ENCODE assay signal across 21 cellular contexts in genomic region chr9:129868033-129868395, GRCh38. TPM values are rescaled to one million over a fixed set of nuclear protein-coding genes. Genes with fewer than 3 reads are reported as not detected.
DNase-seq lines count a peak whose midpoint lies in the region; ATAC-seq and TF ChIP-seq lines count a peak whose summit lies in the region.
"Had no signal": no experiment of that assay in that cellular context is flagged by ENCODE, and none has a peak within 500 bp of the region (broad histone marks: within the 10 kb centered on the region; RNA-seq: fewer than 3 reads in every experiment).

No MANE protein-coding gene starts in this region.

- CTCF ChIA-PET in activated CD8-positive, alpha-beta T cell treated with anti-CD3 and anti-CD28 coated beads, Interleukin-2, amount 10 ng/mL, durations not matched to agents 7 days and 5 days (lab: Charles Lee), result interaction anchor here (0.7 to 3.3 kb wide), 3 partner anchors 17 to 32 kb away, joined by 3 to 13 read pairs (median 4); no protein-coding TSS in a partner anchor

- DNase-seq in T-helper 2 cell treated with Interferon-gamma antibody and Interleukin-4, amounts not matched to agents 5 μg/mL and 100 μg/mL, for 36 hours (ENCODE audit: low spot score), result no peak
- DNase-seq in T-helper 2 cell (no peak), immature natural killer cell (no peak), RPMI8226 (no peak), breast epithelium (ENCODE audit: low spot score in 2 of 2) (no peak)
- no peak for DNase-seq in CD4-positive, CD25-positive, alpha-beta regulatory T cell
- no peak for DNase-seq in activated CD8-positive, alpha-beta T cell treated with anti-CD3 and anti-CD28 coated beads, Interleukin-2, amount 10 ng/mL, durations not matched to agents 7 days and 5 days
- DNase-seq: 8988T; activated CD4-positive, alpha-beta T cell treated with anti-CD3 and anti-CD28 coated beads for 4 hours; activated T-cell treated with anti-CD3 and anti-CD28 coated beads for 4 hours; adrenal gland; AML-193; lower lobe of right lung; NCI-H1092; NCI-H187 treated with DMSO at 0.1 percent for 48 hours; NCI-H748 treated with DMSO at 0.1 percent for 48 hours had no signal

- peak overlapping the region; percentile 93 for H3K27ac Mint-ChIP-seq in T-helper 2 cell treated with Interferon-gamma antibody and Interleukin-4, amounts not matched to agents 5 μg/mL and 100 μg/mL, for 36 hours
- peak overlapping the region; percentile 85 to 96 (median 95) for H3K27ac Mint-ChIP-seq in CD4-positive, CD25-positive, alpha-beta regulatory T cell
- H3K27ac Mint-ChIP-seq in activated CD8-positive, alpha-beta T cell treated with anti-CD3 and anti-CD28 coated beads, Interleukin-2, amount 10 ng/mL, durations not matched to agents 7 days and 5 days, result peak overlapping the region; percentile 92
- peak overlapping the region; percentile 83 to 94 (median 90) for H3K27ac Mint-ChIP-seq in immature natural killer cell

- peak overlapping the region; percentile 59 for H3K4me3 Mint-ChIP-seq in T-helper 2 cell treated with Interferon-gamma antibody and Interleukin-4, amounts not matched to agents 5 μg/mL and 100 μg/mL, for 36 hours
- peak overlapping the region in 2 of 4 donors; percentile 38 to 63 for H3K4me3 Mint-ChIP-seq in CD4-positive, CD25-positive, alpha-beta regulatory T cell
- H3K4me3 Mint-ChIP-seq in activated CD8-positive, alpha-beta T cell treated with anti-CD3 and anti-CD28 coated beads, Interleukin-2, amount 10 ng/mL, durations not matched to agents 7 days and 5 days, result no peak overlapping the region
- peak overlapping the region; percentile 21 to 72 (median 35) for H3K4me3 Mint-ChIP-seq in immature natural killer cell
- H3K4me3 Mint-ChIP-seq: GM23338; stimulated activated memory B cell treated with anti-CD40 and anti-IgM and Interleukin-4, amounts not matched to agents 10 μg/mL and 1 μg/mL and 100 μg/mL, for 72 hours had no signal

- no peaks in the 10 kb centered on the region for H3K27me3 Mint-ChIP-seq in T-helper 2 cell treated with Interferon-gamma antibody and Interleukin-4, amounts not matched to agents 5 μg/mL and 100 μg/mL, for 36 hours (ENCODE audit: low read depth)
- H3K27me3 Mint-ChIP-seq in CD4-positive, CD25-positive, alpha-beta regulatory T cell, result no peaks in the 10 kb centered on the region
- no peaks in the 10 kb centered on the region for H3K27me3 Mint-ChIP-seq in activated CD8-positive, alpha-beta T cell treated with anti-CD3 and anti-CD28 coated beads, Interleukin-2, amount 10 ng/mL, durations not matched to agents 7 days and 5 days (ENCODE audit: low read depth)
- H3K27me3 Mint-ChIP-seq in immature natural killer cell (ENCODE audit: low read depth in 3 of 3), result peaks cover under 1 to 9% (median 8%) of the 10 kb centered on the region in 3 donors
- H3K27me3 Mint-ChIP-seq: stimulated activated memory B cell treated with anti-CD40 and anti-IgM and Interleukin-4, amounts not matched to agents 10 μg/mL and 1 μg/mL and 100 μg/mL, for 72 hours had no signal

- H3K4me1 Mint-ChIP-seq in T-helper 2 cell treated with Interferon-gamma antibody and Interleukin-4, amounts not matched to agents 5 μg/mL and 100 μg/mL, for 36 hours (ENCODE audit: low read depth), result peaks cover 68% of the 10 kb centered on the region
- peaks cover 21 to 92% (median 57%) of the 10 kb centered on the region in 4 donors for H3K4me1 Mint-ChIP-seq in CD4-positive, CD25-positive, alpha-beta regulatory T cell
- H3K4me1 Mint-ChIP-seq in activated CD8-positive, alpha-beta T cell treated with anti-CD3 and anti-CD28 coated beads, Interleukin-2, amount 10 ng/mL, durations not matched to agents 7 days and 5 days (ENCODE audit: low read depth), result peaks cover 88% of the 10 kb centered on the region
- peaks cover 69 to 82% of the 10 kb centered on the region in 2 donors for H3K4me1 Mint-ChIP-seq in immature natural killer cell
- H3K4me1 Mint-ChIP-seq: GM23338 had no signal

- ATAC-seq in CD4-positive, CD25-positive, alpha-beta regulatory T cell (ENCODE audit: low read depth in 2 of 2), result no peak
- ATAC-seq in activated CD8-positive, alpha-beta T cell treated with anti-CD3 and anti-CD28 coated beads, Interleukin-2, amount 10 ng/mL, durations not matched to agents 7 days and 5 days, result no peak
- ATAC-seq in GM21737 (IDR thresholded peaks at IDR 0.05; ENCODE audit: unreplicated experiment), result no peak
- ATAC-seq: stimulated activated memory B cell treated with anti-CD40 and anti-IgM and Interleukin-4, amounts not matched to agents 10 μg/mL and 1 μg/mL and 100 μg/mL, for 72 hours had no signal

- H3K9me3 ChIP-seq in CD4-positive, CD25-positive, alpha-beta regulatory T cell (ENCODE audit: control insufficient read depth in 2 of 2, low read length in 2 of 2), result no peaks in the 10 kb centered on the region
- no peaks in the 10 kb centered on the region for H3K9me3 ChIP-seq in breast epithelium
- H3K9me3 ChIP-seq: adrenal gland, lower lobe of right lung had no signal

- no peak overlapping the region for H3K4me3 ChIP-seq in CD4-positive, CD25-positive, alpha-beta regulatory T cell (ENCODE audit: low read depth, low read length)
- no peak overlapping the region for H3K4me3 ChIP-seq in breast epithelium
- H3K4me3 ChIP-seq: adrenal gland, coronary artery, GM23338, lower lobe of right lung, skin epidermis had no signal

- TF ChIP-seq CTCF in breast epithelium (IDR thresholded peaks at IDR 0.05), result no peak

- peak overlapping the region; percentile 94 for H3K27ac ChIP-seq in CD4-positive, CD25-positive, alpha-beta regulatory T cell (ENCODE audit: insufficient read depth, low read length, poor library complexity, severe bottlenecking)
- no peak overlapping the region for H3K27ac ChIP-seq in breast epithelium
- H3K27ac ChIP-seq: adrenal gland, coronary artery had no signal

- intact Hi-C loops in breast epithelium (cut with DNase I; ENCODE audit: low total_unique reads), result no loop called here

- H3K36me3 Mint-ChIP-seq in T-helper 2 cell treated with Interferon-gamma antibody and Interleukin-4, amounts not matched to agents 5 μg/mL and 100 μg/mL, for 36 hours (ENCODE audit: low read depth), result peaks cover 62% of the 10 kb centered on the region
- H3K36me3 Mint-ChIP-seq in CD4-positive, CD25-positive, alpha-beta regulatory T cell, result peaks cover 23% of the 10 kb centered on the region
- H3K36me3 Mint-ChIP-seq in activated CD8-positive, alpha-beta T cell treated with anti-CD3 and anti-CD28 coated beads, Interleukin-2, amount 10 ng/mL, durations not matched to agents 7 days and 5 days (ENCODE audit: low read depth), result peaks cover 75% of the 10 kb centered on the region
- H3K36me3 Mint-ChIP-seq in immature natural killer cell, result peaks cover 6 to 22% (median 19%) of the 10 kb centered on the region in 3 donors

- TF ChIP-seq POLR2A in breast epithelium (IDR thresholded peaks at IDR 0.05), result no peak

- peaks cover 89% of the 10 kb centered on the region for H3K4me1 ChIP-seq in CD4-positive, CD25-positive, alpha-beta regulatory T cell (ENCODE audit: control insufficient read depth, insufficient read depth, low read length, poor library complexity, severe bottlenecking)
- H3K4me1 ChIP-seq in breast epithelium, result no peaks in the 10 kb centered on the region
- H3K4me1 ChIP-seq: adrenal gland, lower lobe of right lung had no signal

- no peaks in the 10 kb centered on the region for H3K36me3 ChIP-seq in CD4-positive, CD25-positive, alpha-beta regulatory T cell (ENCODE audit: control insufficient read depth, insufficient read depth, low read length)
- no peaks in the 10 kb centered on the region for H3K36me3 ChIP-seq in breast epithelium

- H3K9me3 Mint-ChIP-seq in T-helper 2 cell treated with Interferon-gamma antibody and Interleukin-4, amounts not matched to agents 5 μg/mL and 100 μg/mL, for 36 hours, result no peaks in the 10 kb centered on the region
- H3K9me3 Mint-ChIP-seq in CD4-positive, CD25-positive, alpha-beta regulatory T cell, result peaks cover 0 to 1% (median 0%) of the 10 kb centered on the region in 7 donors
- H3K9me3 Mint-ChIP-seq in activated CD8-positive, alpha-beta T cell treated with anti-CD3 and anti-CD28 coated beads, Interleukin-2, amount 10 ng/mL, durations not matched to agents 7 days and 5 days (ENCODE audit: insufficient read depth), result no peaks in the 10 kb centered on the region
- H3K9me3 Mint-ChIP-seq in immature natural killer cell, result no peaks in the 10 kb centered on the region
- H3K9me3 Mint-ChIP-seq: GM23338; stimulated activated memory B cell treated with anti-CD40 and anti-IgM and Interleukin-4, amounts not matched to agents 10 μg/mL and 1 μg/mL and 100 μg/mL, for 72 hours had no signal

- POLR2A ChIA-PET in activated CD8-positive, alpha-beta T cell treated with anti-CD3 and anti-CD28 coated beads, Interleukin-2, amount 10 ng/mL, durations not matched to agents 7 days and 5 days (lab: Charles Lee), result interaction anchor here (1.2 to 9.0 kb wide), 4 partner anchors 19 to 172 kb away, joined by 5 to 126 read pairs (median 18); partner anchors contain the start of genes C9orf78 and USP20

- H3K27me3 ChIP-seq in CD4-positive, CD25-positive, alpha-beta regulatory T cell (ENCODE audit: control insufficient read depth, insufficient read depth, low read length), result no peaks in the 10 kb centered on the region
- no peaks in the 10 kb centered on the region for H3K27me3 ChIP-seq in breast epithelium
- H3K27me3 ChIP-seq: adrenal gland had no signal

RNA-seq across cellular contexts. Expression of gene USP20, which starts 32.8 kb away (rescaled TPM):
- 116 TPM for total RNA-seq in CD4-positive, CD25-positive, alpha-beta regulatory T cell
- polyA plus RNA-seq in CD4-positive, CD25-positive, alpha-beta regulatory T cell, result 10 to 100 TPM; 37.1 to 54.7 (median 46.9) TPM
- total RNA-seq in activated CD8-positive, alpha-beta T cell treated with anti-CD3 and anti-CD28 coated beads, Interleukin-2, amount 10 ng/mL, durations not matched to agents 7 days and 5 days, result 10 to 100 TPM; 86.2 to 87.4 TPM
- polyA plus RNA-seq in immature natural killer cell, result 10 to 100 TPM; 21.6 to 51.8 (median 25.1) TPM
- total RNA-seq in breast epithelium, result 10 to 100 TPM; 15.0 to 30.9 (median 22.3) TPM

RNA-seq across cellular contexts. Expression of gene C9orf78, which starts 32.9 kb away (rescaled TPM):
- 91.6 TPM for total RNA-seq in CD4-positive, CD25-positive, alpha-beta regulatory T cell
- polyA plus RNA-seq in CD4-positive, CD25-positive, alpha-beta regulatory T cell, result 100 to 1,000 TPM; 155 to 196 (median 170) TPM
- 10 to 100 TPM; 89.7 to 91.7 TPM for total RNA-seq in activated CD8-positive, alpha-beta T cell treated with anti-CD3 and anti-CD28 coated beads, Interleukin-2, amount 10 ng/mL, durations not matched to agents 7 days and 5 days
- polyA plus RNA-seq in immature natural killer cell, result 100 to 1,000 TPM; 147 to 196 (median 173) TPM
- total RNA-seq in breast epithelium, result 100 to 1,000 TPM in 1 of 3 donors, 10 to 100 TPM in 2; 56.7 to 189 (median 57.8) TPM

RNA-seq across cellular contexts. Expression of gene TOR1A, which starts 44.1 kb away (rescaled TPM):
- 19.3 TPM for total RNA-seq in CD4-positive, CD25-positive, alpha-beta regulatory T cell
- 10 to 100 TPM; 63.6 to 72.7 (median 69.6) TPM for polyA plus RNA-seq in CD4-positive, CD25-positive, alpha-beta regulatory T cell
- 10 to 100 TPM; 54.6 to 58.4 TPM for total RNA-seq in activated CD8-positive, alpha-beta T cell treated with anti-CD3 and anti-CD28 coated beads, Interleukin-2, amount 10 ng/mL, durations not matched to agents 7 days and 5 days
- 100 to 1,000 TPM in 2 of 3 donors, 10 to 100 TPM in 1; 89.3 to 131 (median 108) TPM for polyA plus RNA-seq in immature natural killer cell
- total RNA-seq in breast epithelium, result 10 to 100 TPM; 54.4 to 60.7 (median 57.8) TPM
